In the genomic region with DNA sequence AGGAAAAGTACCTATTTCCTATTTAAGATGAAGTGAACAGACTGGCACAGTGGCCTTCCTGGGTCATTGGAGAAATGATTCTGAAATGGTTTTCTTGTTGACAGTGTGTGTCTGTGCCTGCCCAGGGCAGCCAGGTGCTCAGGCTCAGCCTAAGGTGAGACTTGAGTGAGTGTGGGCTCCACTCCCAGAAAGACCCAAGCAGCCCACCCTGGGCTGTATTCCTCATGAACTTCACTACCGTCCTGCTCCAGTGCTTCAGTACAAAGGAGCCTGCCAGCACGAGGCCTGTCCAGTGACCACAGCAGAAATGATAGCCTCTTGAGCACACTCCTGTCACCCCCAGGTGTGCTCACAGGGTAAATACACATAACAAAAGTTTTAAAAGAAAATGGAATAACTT, we compare ENCODE assay signal across 24 cellular contexts. TPM values are rescaled to one million over a fixed set of nuclear protein-coding genes. Genes with fewer than 3 reads are reported as not detected.
"Had no signal": no experiment of that assay in that cellular context is flagged by ENCODE, and none has a peak within 500 bp of the region (broad histone marks: within the 10 kb centered on the region; RNA-seq: fewer than 3 reads in every experiment).

No MANE protein-coding gene starts in this region.

- H3K4me3 ChIP-seq: dorsolateral prefrontal cortex, sigmoid colon, skin epidermis, suprapubic skin, tibial artery, upper lobe of left lung, vagina had no signal

- ATAC-seq: left cardiac atrium; left ventricle myocardium superior; naive thymus-derived CD4-positive, alpha-beta T cell had no signal

- H3K4me1 ChIP-seq: suprapubic skin, tibial artery, upper lobe of left lung, vagina had no signal

- DNase-seq: cortex of kidney; dorsolateral prefrontal cortex; effector CD8-positive, alpha-beta T cell; immature natural killer cell; left cardiac atrium; left ventricle myocardium superior; mesendoderm; naive thymus-derived CD4-positive, alpha-beta T cell; nephron progenitor cell; sigmoid colon; stimulated activated CD4-positive, alpha-beta T cell treated with anti-CD3 and anti-CD28 coated beads, Interleukin-12 subunit alpha, Interleukin-12 subunit beta, amount 100 ng/mL, for 4 hours; stimulated activated naive CD4-positive, alpha-beta T cell treated with Interleukin-2 at 50 U/mL for 16 hours; tibial artery had no signal

- H3K27ac ChIP-seq: dorsolateral prefrontal cortex, sigmoid colon, skin epidermis, suprapubic skin, tibial artery, upper lobe of left lung, vagina had no signal

- H3K36me3 ChIP-seq: sigmoid colon, suprapubic skin, tibial artery, upper lobe of left lung, vagina had no signal

- FAIRE-seq: frontal cortex, kidney had no signal

- H3K9me3 ChIP-seq: sigmoid colon, suprapubic skin, tibial artery, upper lobe of left lung, vagina had no signal

- H3K27me3 ChIP-seq: sigmoid colon, suprapubic skin, tibial artery, upper lobe of left lung, vagina had no signal

RNA-seq across cellular contexts. Expression of a gene that starts 49.5 kb away (rescaled TPM):
- total RNA-seq: fibroblast of lung, frontal cortex, kidney, left cardiac atrium, left ventricle myocardium superior, lung microvascular endothelial cell, omental fat pad, pulmonary artery endothelial cell, upper lobe of left lung, vagina had no signal
- polyA plus RNA-seq: esophagus; fibroblast of lung; naive thymus-derived CD4-positive, alpha-beta T cell had no signal
